ENCODE assay signal across 21 cellular contexts in the genomic region with DNA sequence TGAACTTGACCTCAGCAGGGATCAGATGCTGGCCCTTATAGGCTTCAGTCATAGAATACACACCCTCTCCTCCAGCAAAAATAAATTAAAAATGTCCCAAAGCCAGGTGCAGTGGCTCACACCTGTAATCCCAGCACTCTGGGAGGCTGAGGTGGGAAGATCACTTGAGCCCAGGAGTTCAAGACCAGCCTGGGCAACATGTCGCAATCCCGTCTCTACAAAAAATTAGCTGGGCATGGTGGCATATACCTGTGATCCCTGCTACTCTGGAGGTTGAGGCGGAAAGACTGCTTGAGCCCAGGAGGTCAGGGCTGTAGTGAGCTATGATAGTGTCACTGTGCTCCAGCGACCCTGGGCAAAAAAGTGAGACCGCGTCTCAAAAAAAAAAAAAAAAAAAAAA. TPM values are rescaled to one million over a fixed set of nuclear protein-coding genes. Genes with fewer than 3 reads are reported as not detected.
DNase-seq lines count a peak whose midpoint lies in the region; ATAC-seq and TF ChIP-seq lines count a peak whose summit lies in the region.
"Had no signal": no experiment of that assay in that cellular context is flagged by ENCODE, and none has a peak within 500 bp of the region (broad histone marks: within the 10 kb centered on the region; RNA-seq: fewer than 3 reads in every experiment).

No MANE protein-coding gene starts in this region.

- CTCF ChIA-PET in PC-9 (lab: Charles Lee) (no interaction called here), mammary epithelial cell (lab: Charles Lee; ENCODE audit: low non-redundant PET) (no interaction called here)

- H3K36me3 ChIP-seq in left ventricle myocardium inferior (no peaks in the 10 kb centered on the region), PC-9 (ENCODE audit: low read depth) (no peaks in the 10 kb centered on the region), mammary epithelial cell (ENCODE audit: insufficient read depth, low read length) (no peaks in the 10 kb centered on the region), uterus (no peaks in the 10 kb centered on the region)
- H3K36me3 ChIP-seq: Peyer's patch had no signal

- H3K9me3 ChIP-seq in left ventricle myocardium inferior (replicated peaks) (no peaks in the 10 kb centered on the region), PC-9 (ENCODE audit: insufficient read depth, low read depth) (no peaks in the 10 kb centered on the region), mammary epithelial cell (replicated peaks; ENCODE audit: insufficient read depth, low read length) (no peaks in the 10 kb centered on the region), uterus (no peaks in the 10 kb centered on the region)
- H3K9me3 ChIP-seq: Caco-2, Peyer's patch, SJCRH30 had no signal

- H3K27me3 ChIP-seq in left ventricle myocardium inferior (ENCODE audit: low read depth) (peaks cover 12% of the 10 kb centered on the region), PC-9 (ENCODE audit: insufficient read depth, low read depth) (no peaks in the 10 kb centered on the region), mammary epithelial cell (ENCODE audit: insufficient read depth, low read length) (peaks cover 3% of the 10 kb centered on the region), uterus (peaks cover 0 to 2% of the 10 kb centered on the region in 2 donors)
- H3K27me3 ChIP-seq: SJCRH30 had no signal

- DNase-seq in left ventricle myocardium inferior (no peak), Right ventricle myocardium superior (no peak), PC-9 (no peak), mammary epithelial cell (no peak), NCI-H1417 (lab: John Stamatoyannopoulos, UW) (no peak), H4 (ENCODE audit: low spot score) (no peak), uterus (no peak)
- DNase-seq: C1 segment of cervical spinal cord; Caco-2; CD8-positive, alpha-beta T cell; DMS 273 treated with DMSO at 0.1 percent for 48 hours; DND-41; H7; Kasumi-1; NCI-H526 treated with DMSO at 0.1 percent for 48 hours; SJCRH30; T-helper 17 cell had no signal

- no peak for TF ChIP-seq POLR2A in uterus (IDR thresholded peaks at IDR 0.05)

- H3K27ac ChIP-seq in left ventricle myocardium inferior (replicated peaks), result peak overlapping the region; percentile 53
- H3K27ac ChIP-seq in PC-9, result peak overlapping the region; percentile 28
- H3K27ac ChIP-seq in mammary epithelial cell (ENCODE audit: insufficient read depth, low read depth, low read length), result no peak overlapping the region
- H3K27ac ChIP-seq in uterus, result no peak overlapping the region
- H3K27ac ChIP-seq: Peyer's patch, SJCRH30 had no signal

- H4K20me1 ChIP-seq in PC-9 (ENCODE audit: insufficient read depth), result no peaks in the 10 kb centered on the region
- no peaks in the 10 kb centered on the region for H4K20me1 ChIP-seq in mammary epithelial cell (ENCODE audit: insufficient read depth, low read length)

- H3K4me3 ChIP-seq in left ventricle myocardium inferior (no peak overlapping the region), PC-9 (no peak overlapping the region), mammary epithelial cell (replicated peaks in 1 of 3; ENCODE audit: insufficient read depth in 1 of 3, low read depth in 2 of 3, low read length in 3 of 3) (no peak overlapping the region), uterus (no peak overlapping the region)
- H3K4me3 ChIP-seq: Peyer's patch, SJCRH30 had no signal

- no peak overlapping the region for H3K9ac ChIP-seq in mammary epithelial cell (ENCODE audit: insufficient read depth, low read length)

- in situ Hi-C loops in mammary epithelial cell (cut with MboI; ENCODE audit: low sequenced_read_pairs in 2 of 2), result no loop called here

- H3K4me2 ChIP-seq in PC-9, result no peak overlapping the region
- peak overlapping the region; percentile 59 for H3K4me2 ChIP-seq in mammary epithelial cell (ENCODE audit: insufficient read depth, low read depth, low read length)

- WGBS in mammary epithelial cell (ENCODE audit: low coverage, missing lambda C conversion rate), result 65% methylated on average over 5 of the region's 6 CpGs

- intact Hi-C loops in left ventricle myocardium inferior (cut with micrococcal nuclease), result no loop called here
- intact Hi-C loops in Right ventricle myocardium superior (cut with DNase I), result no loop called here
- intact Hi-C loops in PC-9 (cut with micrococcal nuclease; ENCODE audit: unreplicated experiment), result loop anchor here (10.0 kb wide), 1 partner anchor 435 kb away; the partner anchor contains the start of gene CNNM4
- intact Hi-C loops in mammary epithelial cell (cut with micrococcal nuclease), result loop anchor here (1.0 kb wide), 1 partner anchor 25 kb away; the partner anchor contains the start of gene SNRNP200
- intact Hi-C loops in uterus (cut with DNase I; ENCODE audit: low total_unique reads), result no loop called here

- H2AFZ ChIP-seq in PC-9 (no peak overlapping the region), mammary epithelial cell (ENCODE audit: low read depth, low read length) (no peak overlapping the region)

- peaks cover 39% of the 10 kb centered on the region for H3F3A ChIP-seq in PC-9 (ENCODE audit: insufficient read depth, low read depth)

- ATAC-seq in Right ventricle myocardium superior (ENCODE audit: poor library complexity) (no peak), GM21717 (IDR thresholded peaks at IDR 0.05; ENCODE audit: unreplicated experiment) (no peak)
- ATAC-seq: CD8-positive, alpha-beta T cell; T-helper 17 cell had no signal

- BruUV-seq in PC-9 (replicated peaks; lab: Mats Ljungman, UMichigan), result no TSS peak
- BruUV-seq in mammary epithelial cell (replicated peaks; lab: Mats Ljungman, UMichigan), result no TSS peak

- TF ChIP-seq CTCF in left ventricle myocardium inferior (IDR thresholded peaks at IDR 0.05; ENCODE audit: borderline replicate concordance) (no peak), PC-9 (conservative IDR thresholded peaks at IDR 0.05) (no peak), mammary epithelial cell (conservative IDR thresholded peaks at IDR 0.05 in 1 of 2, IDR thresholded peaks at IDR 0.05 in 1 of 2; ENCODE audit: extremely low read depth in 1 of 2, insufficient read depth in 1 of 2, low read depth in 1 of 2, low read length in 2 of 2) (no peak), uterus (IDR thresholded peaks at IDR 0.05) (no peak)

- POLR2A ChIA-PET in PC-9 (lab: Charles Lee; ENCODE audit: unreplicated experiment), result no interaction called here

- H3K79me2 ChIP-seq in PC-9 (ENCODE audit: low read depth), result peaks cover 5% of the 10 kb centered on the region
- peaks cover 3% of the 10 kb centered on the region for H3K79me2 ChIP-seq in mammary epithelial cell (ENCODE audit: insufficient read depth, low read length)

- H3K9me2 ChIP-seq in PC-9 (ENCODE audit: insufficient read depth), result no peaks in the 10 kb centered on the region

- H3K4me1 ChIP-seq in left ventricle myocardium inferior, result peaks cover 38% of the 10 kb centered on the region
- peaks cover 26% of the 10 kb centered on the region for H3K4me1 ChIP-seq in PC-9 (replicated peaks; ENCODE audit: insufficient read depth)
- H3K4me1 ChIP-seq in mammary epithelial cell (ENCODE audit: insufficient read depth, low read length), result peaks cover 34% of the 10 kb centered on the region
- H3K4me1 ChIP-seq in uterus, result no peaks in the 10 kb centered on the region
- H3K4me1 ChIP-seq: Caco-2, SJCRH30 had no signal

- dilution Hi-C loops in mammary epithelial cell (cut with HindIII; ENCODE audit: low sequenced_read_pairs), result no loop called here

RNA-seq across cellular contexts. Expression of gene ITPRIPL1, which starts 4.8 kb away (rescaled TPM):
- total RNA-seq in left ventricle myocardium inferior, result 0.47 TPM
- 1.0 TPM for total RNA-seq in Right ventricle myocardium superior
- not detected in 2 replicates for total RNA-seq in PC-9 (2021)
- 1 to 10 TPM in 1 of 2 donors, under 1 TPM in 1; 0.28 to 1.3 TPM for total RNA-seq in mammary epithelial cell
- 0.17 TPM for polyA plus RNA-seq in mammary epithelial cell
- polyA minus RNA-seq in mammary epithelial cell, result not detected
- total RNA-seq in H4 (2014; rRNA removed; shearing (Covaris generic)), result not detected in 2 replicates
- total RNA-seq in uterus, result 10 to 100 TPM in 1 of 4 donors, 1 to 10 TPM in 2, not detected in 1; 1.5 to 14.1 (median 7.3) TPM
- total RNA-seq: A172, NCI-H460 had no signal

RNA-seq across cellular contexts. Expression of gene NCAPH, which starts 5.7 kb away (rescaled TPM):
- 0.69 TPM for total RNA-seq in left ventricle myocardium inferior
- 0.70 TPM for total RNA-seq in Right ventricle myocardium superior
- 55.0 and 55.4 TPM in 2 replicates for total RNA-seq in PC-9 (2021)
- 10 to 100 TPM in 1 of 2 donors, 1 to 10 TPM in 1; 1.2 to 21.1 TPM for total RNA-seq in mammary epithelial cell
- 34.5 TPM for polyA plus RNA-seq in mammary epithelial cell
- polyA minus RNA-seq in mammary epithelial cell, result 46.3 TPM
- 38.9 and 52.8 TPM in 2 replicates for total RNA-seq in H4 (2014; rRNA removed; shearing (Covaris generic))
- total RNA-seq in uterus, result 1 to 10 TPM in 1 of 4 donors, under 1 TPM in 1, not detected in 2; 0.82 to 9.7 TPM

RNA-seq across cellular contexts. Expression of gene SNRNP200, which starts 24.5 kb away (rescaled TPM):
- 54.8 TPM for total RNA-seq in left ventricle myocardium inferior
- 50.1 TPM for total RNA-seq in Right ventricle myocardium superior
- 214 and 229 TPM in 2 replicates for total RNA-seq in PC-9 (2021)
- total RNA-seq in mammary epithelial cell, result 10 to 100 TPM; 45.5 to 93.8 TPM
- 108 TPM for polyA plus RNA-seq in mammary epithelial cell
- 191 TPM for polyA minus RNA-seq in mammary epithelial cell
- 28.9 and 30.2 TPM in 2 replicates for total RNA-seq in H4 (2014; rRNA removed; shearing (Covaris generic))
- total RNA-seq in uterus, result 100 to 1,000 TPM in 1 of 4 donors, 10 to 100 TPM in 3; 35.0 to 147 (median 65.5) TPM

Comparison
In these comparisons a context has a peak if more than half of its experiments do, and no peak if none do; other contexts are left out.
1. H3K27ac ChIP-seq: peak in left ventricle myocardium inferior (single experiment) and PC-9 (single experiment); none in mammary epithelial cell (single experiment) and uterus (0 of 2).
2. intact Hi-C loops: an anchor here in PC-9 (10.0 kb wide) and mammary epithelial cell (1.0 kb wide); none called in left ventricle myocardium inferior, Right ventricle myocardium superior and uterus.